Comparison of ENCODE assay signal across 8 cellular contexts in the genomic region with DNA sequence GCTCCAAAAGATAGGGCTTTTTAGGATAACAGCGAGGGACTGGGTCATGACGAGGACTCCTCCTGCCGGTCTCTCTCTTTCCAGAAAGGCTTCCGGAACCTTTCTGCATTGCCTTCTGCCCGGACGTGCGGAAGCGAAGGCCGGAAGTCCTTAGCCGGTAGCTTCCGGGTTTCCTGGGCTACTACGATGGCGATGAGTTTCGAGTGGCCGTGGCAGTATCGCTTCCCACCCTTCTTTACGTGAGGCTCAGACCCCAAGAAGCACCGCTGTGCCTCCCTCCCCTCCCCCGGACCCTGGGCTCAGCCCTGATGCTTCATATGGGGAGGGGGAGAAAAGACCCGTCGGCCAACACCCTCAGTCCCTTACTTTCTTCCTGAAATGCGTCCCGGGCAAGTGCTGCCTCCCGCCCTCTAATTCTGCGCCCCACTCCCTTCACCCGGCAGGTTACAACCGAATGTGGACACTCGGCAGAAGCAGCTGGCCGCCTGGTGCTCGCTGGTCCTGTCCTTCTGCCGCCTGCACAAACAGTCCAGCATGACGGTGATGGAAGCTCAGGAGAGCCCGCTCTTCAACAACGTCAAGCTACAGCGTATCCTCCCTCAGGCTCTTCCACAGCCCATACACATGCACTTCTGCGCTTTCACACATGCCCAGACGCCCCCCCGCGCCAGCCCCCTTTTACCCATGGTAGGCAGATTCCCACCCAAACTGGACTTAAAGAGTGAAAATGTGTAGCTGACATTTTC. TPM values are rescaled to one million over a fixed set of nuclear protein-coding genes. Genes with fewer than 3 reads are reported as not detected.
DNase-seq lines count a peak whose midpoint lies in the region; ATAC-seq and TF ChIP-seq lines count a peak whose summit lies in the region.

TSS of gene VPS25 (plus strand) at position 160 of the 746 bp plus-strand sequence. CDS start at position 187, 27 bp downstream.

- in situ Hi-C loops in mammary epithelial cell (cut with MboI; ENCODE audit: low sequenced_read_pairs in 2 of 2): loop anchor here in 1 of 2 donors (5.0 kb wide), 1 partner anchor 49 kb away; the partner anchor contains the start of gene BECN1

- no peaks in the 10 kb centered on the region for H4K20me1 ChIP-seq in mammary epithelial cell (ENCODE audit: insufficient read depth, low read length)
- no peaks in the 10 kb centered on the region for H4K20me1 ChIP-seq in smooth muscle cell (ENCODE audit: low read depth)

- H3F3A ChIP-seq in smooth muscle cell (ENCODE audit: low read depth): peaks cover 3% of the 10 kb centered on the region

- BruUV-seq in mammary epithelial cell (replicated peaks; lab: Mats Ljungman, UMichigan): TSS peak; percentile 56

- peaks cover 25% of the 10 kb centered on the region for H3K36me3 ChIP-seq in ES-I3 (ENCODE audit: insufficient read depth, low read length)
- H3K36me3 ChIP-seq in WERI-Rb-1: peaks cover 35% of the 10 kb centered on the region
- H3K36me3 ChIP-seq in mammary epithelial cell (ENCODE audit: insufficient read depth, low read length): peaks cover 10% of the 10 kb centered on the region
- no peaks in the 10 kb centered on the region for H3K36me3 ChIP-seq in smooth muscle cell (ENCODE audit: low read depth)

- H3K27ac ChIP-seq in WERI-Rb-1 (peak within 1 kb of the TSS; percentile 77), mammary epithelial cell (ENCODE audit: insufficient read depth, low read depth, low read length) (peak within 1 kb of the TSS; percentile 87), smooth muscle cell (ENCODE audit: low read depth) (peak within 1 kb of the TSS; percentile 52)

- intact Hi-C loops in mammary epithelial cell (cut with micrococcal nuclease): loop anchor here (1.0 to 2.0 kb wide), 3 partner anchors 25 to 51 kb away; partner anchors contain the start of genes BECN1, CNTD1 and COA3

- peaks cover 16% of the 10 kb centered on the region for H3K79me2 ChIP-seq in mammary epithelial cell (ENCODE audit: insufficient read depth, low read length)
- no peaks in the 10 kb centered on the region for H3K79me2 ChIP-seq in smooth muscle cell (ENCODE audit: low read depth)

- dilution Hi-C loops in mammary epithelial cell (cut with HindIII; ENCODE audit: low sequenced_read_pairs): no loop called here

- H2AFZ ChIP-seq in mammary epithelial cell (ENCODE audit: low read depth, low read length) (peak within 1 kb of the TSS; percentile 97), smooth muscle cell (ENCODE audit: low read depth) (peak within 1 kb of the TSS; percentile 100)

- peaks cover 6% of the 10 kb centered on the region; the same call in 1 of the 2 replicates for H3K4me1 ChIP-seq in ES-I3 (ENCODE audit: insufficient read depth, low read length)
- H3K4me1 ChIP-seq in mammary epithelial cell (ENCODE audit: insufficient read depth, low read length): peaks cover 11% of the 10 kb centered on the region
- peaks cover 13% of the 10 kb centered on the region for H3K4me1 ChIP-seq in smooth muscle cell (ENCODE audit: low read depth)

- DNase-seq in NCI-H2196 treated with DMSO at 0.1 percent for 48 hours (lab: John Stamatoyannopoulos, UW; ENCODE audit: unreplicated experiment) (peak; percentile 33), WERI-Rb-1 (peak; percentile 87), mammary epithelial cell (peak; percentile 81), iPS-NIHi7 (ENCODE audit: extremely low spot score) (peak; percentile 82), smooth muscle cell (lab: John Stamatoyannopoulos, UW; ENCODE audit: unreplicated experiment) (no peak)

- WGBS in mammary epithelial cell (ENCODE audit: low coverage, missing lambda C conversion rate): 3% methylated on average over 30 of the region's 39 CpGs
- WGBS in smooth muscle cell (ENCODE audit: low lambda C conversion rate): under 1% methylated on average over 39 of the region's 39 CpGs

- H3K9ac ChIP-seq in ES-I3 (ENCODE audit: low read depth, low read length): peak within 1 kb of the TSS; percentile 94
- H3K9ac ChIP-seq in mammary epithelial cell (ENCODE audit: insufficient read depth, low read length): peak within 1 kb of the TSS; percentile 85
- H3K9ac ChIP-seq in smooth muscle cell (ENCODE audit: low read depth): peak within 1 kb of the TSS; percentile 77

- H3K9me3 ChIP-seq in ES-I3 (ENCODE audit: control insufficient read depth, insufficient read depth, low read length): no peaks in the 10 kb centered on the region
- H3K9me3 ChIP-seq in WERI-Rb-1 (ENCODE audit: severe bottlenecking): no peaks in the 10 kb centered on the region
- no peaks in the 10 kb centered on the region for H3K9me3 ChIP-seq in mammary epithelial cell (replicated peaks; ENCODE audit: insufficient read depth, low read length)
- no peaks in the 10 kb centered on the region for H3K9me3 ChIP-seq in smooth muscle cell (replicated peaks; ENCODE audit: low read depth)

- CTCF ChIA-PET in mammary epithelial cell (lab: Charles Lee; ENCODE audit: low non-redundant PET): interaction anchor here (0.8 to 1.4 kb wide), 2 partner anchors 10 to 25 kb away, joined by 5 to 6 read pairs; no protein-coding TSS in a partner anchor

- H3K4me3 ChIP-seq in WERI-Rb-1 (ENCODE audit: low read depth, low read length) (peak within 1 kb of the TSS; percentile 91), mammary epithelial cell (replicated peaks in 1 of 3; ENCODE audit: insufficient read depth in 1 of 3, low read depth in 2 of 3, low read length in 3 of 3) (peak within 1 kb of the TSS; percentile 65 to 84 (median 78)), smooth muscle cell (peak within 1 kb of the TSS; percentile 83)

- TF ChIP-seq CTCF in WERI-Rb-1 (IDR thresholded peaks at IDR 0.05; ENCODE audit: low read depth, low read length) (peak; percentile 30; the same call in 1 of the 2 replicates), mammary epithelial cell (conservative IDR thresholded peaks at IDR 0.05 in 1 of 2, IDR thresholded peaks at IDR 0.05 in 1 of 2; ENCODE audit: extremely low read depth in 1 of 2, insufficient read depth in 1 of 2, low read depth in 1 of 2, low read length in 2 of 2) (peak in 1 of 2 donors; percentile 32), smooth muscle cell (IDR thresholded peaks at IDR 0.05; ENCODE audit: borderline replicate concordance, insufficient read depth, poor library complexity, severe bottlenecking) (no peak)

- ATAC-seq in HG02885 (IDR thresholded peaks at IDR 0.05; ENCODE audit: poor library complexity, unreplicated experiment) (peak; percentile 71), HG03521 (IDR thresholded peaks at IDR 0.05; ENCODE audit: unreplicated experiment) (no peak)

- H3K27me3 ChIP-seq in WERI-Rb-1 (ENCODE audit: insufficient read depth, low read depth, severe bottlenecking): no peaks in the 10 kb centered on the region
- no peaks in the 10 kb centered on the region for H3K27me3 ChIP-seq in mammary epithelial cell (ENCODE audit: insufficient read depth, low read length)
- no peaks in the 10 kb centered on the region for H3K27me3 ChIP-seq in smooth muscle cell (ENCODE audit: low read depth)

- peak within 1 kb of the TSS; percentile 88 for H3K4me2 ChIP-seq in mammary epithelial cell (ENCODE audit: insufficient read depth, low read depth, low read length)
- peak within 1 kb of the TSS; percentile 92 for H3K4me2 ChIP-seq in smooth muscle cell

RNA-seq across cellular contexts. Expression of gene VPS25, which starts in this region (rescaled TPM):
- total RNA-seq in mammary epithelial cell: 10 to 100 TPM; 58.0 to 83.6 TPM
- 134 TPM for polyA plus RNA-seq in mammary epithelial cell
- 98.6 TPM for polyA minus RNA-seq in mammary epithelial cell
- 91.0 and 108 TPM in 2 replicates for total RNA-seq in smooth muscle cell
- 129 and 139 TPM in 2 replicates for polyA plus RNA-seq in smooth muscle cell
